In genomic region chr4:164731827-164732474, GRCh38 we compare ENCODE assay signal across 9 cellular contexts. TPM values are rescaled to one million over a fixed set of nuclear protein-coding genes. Genes with fewer than 3 reads are reported as not detected.
DNase-seq lines count a peak whose midpoint lies in the region; ATAC-seq, FAIRE-seq and TF ChIP-seq lines count a peak whose summit lies in the region.
"Had no signal": no experiment of that assay in that cellular context is flagged by ENCODE, and none has a peak within 500 bp of the region (broad histone marks: within the 10 kb centered on the region; RNA-seq: fewer than 3 reads in every experiment).

No MANE protein-coding gene starts in this region.

- peak; percentile 86 for ATAC-seq in HG02759 (IDR thresholded peaks at IDR 0.05; ENCODE audit: unreplicated experiment)
- ATAC-seq in naive thymus-derived CD4-positive, alpha-beta T cell = peak; percentile 58

- TF ChIP-seq CTCF in GM12873 (IDR thresholded peaks at IDR 0.05; ENCODE audit: insufficient read depth, low read depth, low read length, missing control alignments) (peak; percentile 83), suprapubic skin (IDR thresholded peaks at IDR 0.05) (peak; percentile 25 to 77)

- 30% methylated on average over 5 of the region's 5 CpGs for WGBS in suprapubic skin

- H3K27ac ChIP-seq in naive thymus-derived CD4-positive, alpha-beta T cell (ENCODE audit: low read depth, low read length) = no peak overlapping the region
- H3K27ac ChIP-seq in suprapubic skin = no peak overlapping the region

- TF ChIP-seq POLR2A in suprapubic skin (IDR thresholded peaks at IDR 0.05) = no peak

- H3K27ac Mint-ChIP-seq in activated CD4-positive, alpha-beta memory T cell treated with anti-CD3 and anti-CD28 coated beads for 36 hours = no peak overlapping the region
- no peak overlapping the region for H3K27ac Mint-ChIP-seq in naive thymus-derived CD4-positive, alpha-beta T cell

- POLR2A ChIA-PET in activated CD4-positive, alpha-beta memory T cell treated with anti-CD3 and anti-CD28 coated beads for 36 hours (lab: Charles Lee) = no interaction called here
- POLR2A ChIA-PET in naive thymus-derived CD4-positive, alpha-beta T cell (lab: Charles Lee) = no interaction called here

- intact Hi-C loops in activated CD4-positive, alpha-beta memory T cell treated with anti-CD3 and anti-CD28 coated beads for 36 hours (cut with micrococcal nuclease) = loop anchor here (1.0 to 5.0 kb wide), 3 partner anchors 1050 to 1182 kb away; no protein-coding TSS in a partner anchor
- intact Hi-C loops in naive thymus-derived CD4-positive, alpha-beta T cell (cut with micrococcal nuclease) = loop anchor here (1.0 to 10.0 kb wide), 9 partner anchors 31 to 1250 kb away; no protein-coding TSS in a partner anchor

- no peaks in the 10 kb centered on the region for H3K9me3 ChIP-seq in naive thymus-derived CD4-positive, alpha-beta T cell (ENCODE audit: control insufficient read depth in 2 of 3, low read length in 3 of 3)
- no peaks in the 10 kb centered on the region for H3K9me3 ChIP-seq in suprapubic skin

- H3K4me3 ChIP-seq in naive thymus-derived CD4-positive, alpha-beta T cell (ENCODE audit: low read length) = no peak overlapping the region
- H3K4me3 ChIP-seq in suprapubic skin = no peak overlapping the region

- H3K4me1 Mint-ChIP-seq in activated CD4-positive, alpha-beta memory T cell treated with anti-CD3 and anti-CD28 coated beads for 36 hours (ENCODE audit: low read depth) = no peaks in the 10 kb centered on the region
- H3K4me1 Mint-ChIP-seq in naive thymus-derived CD4-positive, alpha-beta T cell = peaks cover 0 to 4% (median 0%) of the 10 kb centered on the region in 7 donors

- peaks cover 6% of the 10 kb centered on the region for H3K27me3 Mint-ChIP-seq in activated CD4-positive, alpha-beta memory T cell treated with anti-CD3 and anti-CD28 coated beads for 36 hours
- peaks cover 10 to 16% (median 15%) of the 10 kb centered on the region in 5 donors for H3K27me3 Mint-ChIP-seq in naive thymus-derived CD4-positive, alpha-beta T cell

- H3K36me3 ChIP-seq in naive thymus-derived CD4-positive, alpha-beta T cell (ENCODE audit: control insufficient read depth in 2 of 3, insufficient read depth in 3 of 3, low read length in 3 of 3) = no peaks in the 10 kb centered on the region
- no peaks in the 10 kb centered on the region for H3K36me3 ChIP-seq in suprapubic skin

- TF ChIP-seq EP300 in suprapubic skin (IDR thresholded peaks at IDR 0.05) = no peak

- no peaks in the 10 kb centered on the region for H3K36me3 Mint-ChIP-seq in activated CD4-positive, alpha-beta memory T cell treated with anti-CD3 and anti-CD28 coated beads for 36 hours
- H3K36me3 Mint-ChIP-seq in naive thymus-derived CD4-positive, alpha-beta T cell = no peaks in the 10 kb centered on the region

- no peaks in the 10 kb centered on the region for H3K9me3 Mint-ChIP-seq in activated CD4-positive, alpha-beta memory T cell treated with anti-CD3 and anti-CD28 coated beads for 36 hours
- H3K9me3 Mint-ChIP-seq in naive thymus-derived CD4-positive, alpha-beta T cell = no peaks in the 10 kb centered on the region

- peak; percentile 68 for FAIRE-seq in A204.1 (lab: Jason Lieb, UNC)

- peak; percentile 1 for DNase-seq in NCI-H146 treated with DMSO at 0.1 percent for 48 hours (lab: John Stamatoyannopoulos, UW; ENCODE audit: unreplicated experiment)
- DNase-seq in activated CD4-positive, alpha-beta memory T cell treated with anti-CD3 and anti-CD28 coated beads for 36 hours = peak; percentile 63
- peak; percentile 36 for DNase-seq in epidermal melanocyte (ENCODE audit: insufficient read length, low spot score)
- peak; percentile 10 to 46 (median 39) for DNase-seq in naive thymus-derived CD4-positive, alpha-beta T cell
- no peak for DNase-seq in suprapubic skin (ENCODE audit: low spot score in 2 of 2)

- CTCF ChIA-PET in activated CD4-positive, alpha-beta memory T cell treated with anti-CD3 and anti-CD28 coated beads for 36 hours (lab: Charles Lee) = interaction anchor here (0.7 to 10.2 kb wide), 14 partner anchors 11 to 1179 kb away, joined by 3 to 105 read pairs (median 4); partner anchors contain the start of gene TMEM192
- CTCF ChIA-PET in naive thymus-derived CD4-positive, alpha-beta T cell (lab: Charles Lee) = interaction anchor here (0.6 to 5.7 kb wide), 5 partner anchors 10 to 1515 kb away, joined by 3 to 66 read pairs (median 4); no protein-coding TSS in a partner anchor

- H3K4me3 Mint-ChIP-seq in activated CD4-positive, alpha-beta memory T cell treated with anti-CD3 and anti-CD28 coated beads for 36 hours = no peak overlapping the region
- H3K4me3 Mint-ChIP-seq in naive thymus-derived CD4-positive, alpha-beta T cell = no peak overlapping the region

- H3K4me1 ChIP-seq in naive thymus-derived CD4-positive, alpha-beta T cell (ENCODE audit: control insufficient read depth in 2 of 2, insufficient read depth in 2 of 2, low read length in 2 of 2) = no peaks in the 10 kb centered on the region
- no peaks in the 10 kb centered on the region for H3K4me1 ChIP-seq in suprapubic skin

- H3K27me3 ChIP-seq in naive thymus-derived CD4-positive, alpha-beta T cell (ENCODE audit: control insufficient read depth in 2 of 2, insufficient read depth in 2 of 2, low read length in 2 of 2) = no peaks in the 10 kb centered on the region
- H3K27me3 ChIP-seq in suprapubic skin = no peaks in the 10 kb centered on the region

RNA-seq across cellular contexts. Expression of gene SMIM31, which starts 22.0 kb away (rescaled TPM):
- not detected for total RNA-seq in activated CD4-positive, alpha-beta memory T cell treated with anti-CD3 and anti-CD28 coated beads for 36 hours
- total RNA-seq in naive thymus-derived CD4-positive, alpha-beta T cell = not detected
- polyA plus RNA-seq in naive thymus-derived CD4-positive, alpha-beta T cell = not detected
- total RNA-seq in suprapubic skin = not detected
- total RNA-seq: subcutaneous adipose tissue had no signal

Comparison
In these comparisons a context has a peak if more than half of its experiments do, and no peak if none do; other contexts are left out.
1. DNase-seq: peak in NCI-H146 treated with DMSO at 0.1 percent for 48 hours (single experiment), activated CD4-positive, alpha-beta memory T cell treated with anti-CD3 and anti-CD28 coated beads for 36 hours (single experiment), epidermal melanocyte (single experiment) and naive thymus-derived CD4-positive, alpha-beta T cell (9 of 9); none in suprapubic skin (0 of 2).